16 cellular contexts compared by ENCODE assay signal in the genomic region with DNA sequence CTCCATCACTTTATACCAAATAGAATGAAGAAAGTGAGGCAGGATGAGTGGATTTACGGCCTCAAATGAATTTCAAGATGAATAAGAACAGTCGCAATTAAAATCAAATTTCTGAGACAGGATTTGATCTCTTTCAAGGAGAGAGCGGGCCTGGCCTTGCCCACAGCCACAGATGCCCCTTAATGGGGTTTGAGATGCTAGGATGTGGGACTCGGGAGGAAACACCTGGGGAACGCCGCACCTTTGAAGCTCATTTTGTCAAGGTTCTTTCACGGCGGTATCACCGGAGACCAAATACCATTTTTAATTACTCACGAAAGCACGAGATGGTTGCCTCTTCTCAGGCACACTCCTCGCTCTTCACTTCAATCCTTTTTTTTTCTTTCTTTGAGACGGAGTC.
DNase-seq lines count a peak whose midpoint lies in the region; ATAC-seq and TF ChIP-seq lines count a peak whose summit lies in the region.
"Had no signal": no experiment of that assay in that cellular context is flagged by ENCODE, and none has a peak within 500 bp of the region (broad histone marks: within the 10 kb centered on the region; RNA-seq: fewer than 3 reads in every experiment).

No MANE protein-coding gene starts in this region.

- WGBS in aorta, 2 donors, result 91 to 93% methylated on average over 13 of the region's 13 CpGs

- no peaks in the 10 kb centered on the region for H4K20me1 ChIP-seq in neural progenitor cell (ENCODE audit: low read depth)
- H4K20me1 ChIP-seq in PC-9 (ENCODE audit: insufficient read depth), result no peaks in the 10 kb centered on the region

- H3K27ac ChIP-seq in neural progenitor cell (no peak overlapping the region), PC-9 (no peak overlapping the region), aorta (ENCODE audit: low read depth in 1 of 2, low read length in 2 of 2) (no peak overlapping the region)
- H3K27ac ChIP-seq: SJSA1 had no signal

- H3K4me1 ChIP-seq in neural progenitor cell (peaks cover 30% of the 10 kb centered on the region), PC-9 (replicated peaks; ENCODE audit: insufficient read depth) (no peaks in the 10 kb centered on the region), aorta (ENCODE audit: control insufficient read depth in 1 of 2, insufficient read depth in 2 of 2, low read length in 2 of 2) (no peaks in the 10 kb centered on the region)
- H3K4me1 ChIP-seq: SJSA1 had no signal

- no peaks in the 10 kb centered on the region for H3K9me2 ChIP-seq in PC-9 (ENCODE audit: insufficient read depth)

- no peak for TF ChIP-seq CTCF in neural progenitor cell (IDR thresholded peaks at IDR 0.05)
- TF ChIP-seq CTCF in PC-9 (conservative IDR thresholded peaks at IDR 0.05), result no peak

- H2AFZ ChIP-seq in neural progenitor cell (replicated peaks), result no peak overlapping the region
- no peak overlapping the region for H2AFZ ChIP-seq in PC-9
- H2AFZ ChIP-seq: GM23338 had no signal

- no peak overlapping the region for H3K4me3 ChIP-seq in Jurkat, Clone E6-1 (ENCODE audit: low read length)
- H3K4me3 ChIP-seq in neural progenitor cell (no peak overlapping the region), PC-9 (no peak overlapping the region), aorta (ENCODE audit: low read length in 2 of 2) (no peak overlapping the region)
- H3K4me3 ChIP-seq: GM23338, SJSA1 had no signal

- no peak overlapping the region for H3K27ac Mint-ChIP-seq in activated naive CD8-positive, alpha-beta T cell treated with anti-CD3 and anti-CD28 coated beads, Interleukin-2, amount 10 ng/mL, durations not matched to agents 7 days and 5 days
- H3K27ac Mint-ChIP-seq in activated naive CD8-positive, alpha-beta T cell treated with anti-CD3 and anti-CD28 coated beads for 36 hours, result no peak overlapping the region
- peak overlapping the region; percentile 15 for H3K27ac Mint-ChIP-seq in neural progenitor cell
- H3K27ac Mint-ChIP-seq: GM23338, IgD-negative memory B cell had no signal

- H3K9me3 ChIP-seq in neural progenitor cell (ENCODE audit: low read depth), result peaks cover 5% of the 10 kb centered on the region
- no peaks in the 10 kb centered on the region for H3K9me3 ChIP-seq in PC-9 (ENCODE audit: insufficient read depth, low read depth)
- no peaks in the 10 kb centered on the region for H3K9me3 ChIP-seq in aorta (ENCODE audit: control insufficient read depth, low read length)
- H3K9me3 ChIP-seq: SJSA1 had no signal

- H3K79me2 ChIP-seq in neural progenitor cell (ENCODE audit: low read depth), result no peaks in the 10 kb centered on the region
- H3K79me2 ChIP-seq in PC-9 (ENCODE audit: low read depth), result no peaks in the 10 kb centered on the region

- DNase-seq in activated naive CD8-positive, alpha-beta T cell treated with anti-CD3 and anti-CD28 coated beads, Interleukin-2, amount 10 ng/mL, durations not matched to agents 7 days and 5 days, result no peak
- DNase-seq in activated naive CD8-positive, alpha-beta T cell treated with anti-CD3 and anti-CD28 coated beads for 36 hours, result no peak
- DNase-seq in Jurkat, Clone E6-1 (ENCODE audit: low read depth, low spot score), result peak; percentile 81
- peak; percentile 21 for DNase-seq in central memory CD4-positive, alpha-beta T cell
- DNase-seq in neural progenitor cell (ENCODE audit: low spot score) (no peak), PC-9 (no peak), aorta (no peak)
- DNase-seq: ACHN, AML-193, DMS79, NCI-H187, NCI-H69, RPMI8226 had no signal

- H3K4me2 ChIP-seq in neural progenitor cell (no peak overlapping the region), PC-9 (no peak overlapping the region)

- no peaks in the 10 kb centered on the region for H3K27me3 ChIP-seq in neural progenitor cell
- H3K27me3 ChIP-seq in PC-9 (ENCODE audit: insufficient read depth, low read depth), result peaks cover 100% of the 10 kb centered on the region
- no peaks in the 10 kb centered on the region for H3K27me3 ChIP-seq in aorta (ENCODE audit: control insufficient read depth in 1 of 2, insufficient read depth in 2 of 2, low read length in 1 of 2)

- peaks cover 21% of the 10 kb centered on the region for H3F3A ChIP-seq in neural progenitor cell (ENCODE audit: low read depth)
- no peaks in the 10 kb centered on the region for H3F3A ChIP-seq in PC-9 (ENCODE audit: insufficient read depth, low read depth)

- intact Hi-C loops in PC-9 (cut with micrococcal nuclease; ENCODE audit: unreplicated experiment), result no loop called here
- intact Hi-C loops in aorta (cut with DNase I), result no loop called here

- peaks cover 6% of the 10 kb centered on the region for H3K9me3 Mint-ChIP-seq in activated naive CD8-positive, alpha-beta T cell treated with anti-CD3 and anti-CD28 coated beads, Interleukin-2, amount 10 ng/mL, durations not matched to agents 7 days and 5 days
- H3K9me3 Mint-ChIP-seq in activated naive CD8-positive, alpha-beta T cell treated with anti-CD3 and anti-CD28 coated beads for 36 hours, result peaks cover 2% of the 10 kb centered on the region
- H3K9me3 Mint-ChIP-seq in neural progenitor cell, result peaks cover 14% of the 10 kb centered on the region

- POLR2A ChIA-PET in activated naive CD8-positive, alpha-beta T cell treated with anti-CD3 and anti-CD28 coated beads, Interleukin-2, amount 10 ng/mL, durations not matched to agents 7 days and 5 days (lab: Charles Lee), result no interaction called here
- POLR2A ChIA-PET in PC-9 (lab: Charles Lee; ENCODE audit: unreplicated experiment), result interaction anchor here (0.7 kb wide), 1 partner anchor 26 kb away, joined by 6 read pairs; no protein-coding TSS in a partner anchor

- H3K36me3 Mint-ChIP-seq in activated naive CD8-positive, alpha-beta T cell treated with anti-CD3 and anti-CD28 coated beads, Interleukin-2, amount 10 ng/mL, durations not matched to agents 7 days and 5 days, result no peaks in the 10 kb centered on the region
- no peaks in the 10 kb centered on the region for H3K36me3 Mint-ChIP-seq in activated naive CD8-positive, alpha-beta T cell treated with anti-CD3 and anti-CD28 coated beads for 36 hours
- peaks cover 4% of the 10 kb centered on the region for H3K36me3 Mint-ChIP-seq in neural progenitor cell
- H3K36me3 Mint-ChIP-seq: IgD-negative memory B cell had no signal

- no peak for ATAC-seq in activated naive CD8-positive, alpha-beta T cell treated with anti-CD3 and anti-CD28 coated beads, Interleukin-2, amount 10 ng/mL, durations not matched to agents 7 days and 5 days (ENCODE audit: low read depth)
- ATAC-seq in aorta (ENCODE audit: low FRiP score), result no peak
- ATAC-seq: GM23338 had no signal

- no peak overlapping the region for H3K9ac ChIP-seq in neural progenitor cell

- CTCF ChIA-PET in PC-9 (lab: Charles Lee), result no interaction called here

- H3K36me3 ChIP-seq in neural progenitor cell, result no peaks in the 10 kb centered on the region
- no peaks in the 10 kb centered on the region for H3K36me3 ChIP-seq in PC-9 (ENCODE audit: low read depth)
- H3K36me3 ChIP-seq in aorta (ENCODE audit: control insufficient read depth in 1 of 2, insufficient read depth in 2 of 2, low read length in 1 of 2), result no peaks in the 10 kb centered on the region
- H3K36me3 ChIP-seq: SJSA1 had no signal

- H3K4me1 Mint-ChIP-seq in activated naive CD8-positive, alpha-beta T cell treated with anti-CD3 and anti-CD28 coated beads, Interleukin-2, amount 10 ng/mL, durations not matched to agents 7 days and 5 days, result peaks cover 7% of the 10 kb centered on the region
- H3K4me1 Mint-ChIP-seq in activated naive CD8-positive, alpha-beta T cell treated with anti-CD3 and anti-CD28 coated beads for 36 hours, result peaks cover 14% of the 10 kb centered on the region
- H3K4me1 Mint-ChIP-seq in neural progenitor cell, result peaks cover 50% of the 10 kb centered on the region
- H3K4me1 Mint-ChIP-seq: IgD-negative memory B cell had no signal

- H3K27me3 Mint-ChIP-seq in activated naive CD8-positive, alpha-beta T cell treated with anti-CD3 and anti-CD28 coated beads, Interleukin-2, amount 10 ng/mL, durations not matched to agents 7 days and 5 days, result peaks cover 23% of the 10 kb centered on the region
- peaks cover 26% of the 10 kb centered on the region for H3K27me3 Mint-ChIP-seq in activated naive CD8-positive, alpha-beta T cell treated with anti-CD3 and anti-CD28 coated beads for 36 hours
- peaks cover 8% of the 10 kb centered on the region for H3K27me3 Mint-ChIP-seq in neural progenitor cell (ENCODE audit: insufficient read depth, low read depth)

- peak overlapping the region; percentile 40 for H3K4me3 Mint-ChIP-seq in activated naive CD8-positive, alpha-beta T cell treated with anti-CD3 and anti-CD28 coated beads, Interleukin-2, amount 10 ng/mL, durations not matched to agents 7 days and 5 days
- H3K4me3 Mint-ChIP-seq in activated naive CD8-positive, alpha-beta T cell treated with anti-CD3 and anti-CD28 coated beads for 36 hours, result no peak overlapping the region
- H3K4me3 Mint-ChIP-seq in neural progenitor cell, result no peak overlapping the region
- H3K4me3 Mint-ChIP-seq: GM23338, IgD-negative memory B cell had no signal

- no TSS peak for BruUV-seq in PC-9 (replicated peaks; lab: Mats Ljungman, UMichigan)

Comparison
In these comparisons a context has a peak if more than half of its experiments do, and no peak if none do; other contexts are left out.
1. DNase-seq: peak in Jurkat, Clone E6-1 (single experiment) and central memory CD4-positive, alpha-beta T cell (single experiment); none in activated naive CD8-positive, alpha-beta T cell treated with anti-CD3 and anti-CD28 coated beads, Interleukin-2, amount 10 ng/mL, durations not matched to agents 7 days and 5 days (single experiment), activated naive CD8-positive, alpha-beta T cell treated with anti-CD3 and anti-CD28 coated beads for 36 hours (single experiment), neural progenitor cell (single experiment), PC-9 (0 of 2) and aorta (0 of 2).